21 cellular contexts compared by ENCODE assay signal in genomic region chr19:46147791-46148288, GRCh38. TPM values are rescaled to one million over a fixed set of nuclear protein-coding genes. Genes with fewer than 3 reads are reported as not detected.
A peak's percentile ranks its signal among the peaks of the same experiment; 100 is the strongest.
DNase-seq lines count a peak whose midpoint lies in the region; ATAC-seq, FAIRE-seq and TF ChIP-seq lines count a peak whose summit lies in the region.
"Had no signal": no experiment of that assay in that cellular context is flagged by ENCODE, and none has a peak within 500 bp of the region (broad histone marks: within the 10 kb centered on the region; RNA-seq: fewer than 3 reads in every experiment).

Gene IGFL2 (plus strand): TSS chr19:46148238. CDS start chr19:46148279, 41 bp downstream.

- H3K27me3 Mint-ChIP-seq in Caco-2 (ENCODE audit: insufficient read depth, unreplicated experiment) (no peaks in the 10 kb centered on the region), astrocyte (ENCODE audit: low read depth, unreplicated experiment) (peaks cover 7% of the 10 kb centered on the region), endothelial cell (ENCODE audit: unreplicated experiment) (no peaks in the 10 kb centered on the region)

- H3K4me1 ChIP-seq in Caco-2 (peaks cover 42% of the 10 kb centered on the region), HCT116 (ENCODE audit: control insufficient read depth in 1 of 2, insufficient read depth in 2 of 2, low read length in 2 of 2) (peaks cover 0 to 19% of the 10 kb centered on the region in 2 experiments; a peak in 2 of 4 replicates), astrocyte (ENCODE audit: insufficient read depth, low read length) (no peaks in the 10 kb centered on the region), left lung (peaks cover 0 to 3% of the 10 kb centered on the region in 2 donors)
- H3K4me1 ChIP-seq: BE2C, heart right ventricle, tibial artery had no signal

- no peak for TF ChIP-seq POLR2A in HCT116 (IDR thresholded peaks at IDR 0.05; ENCODE audit: borderline replicate concordance, extremely low read depth, insufficient read depth, insufficient read length)

- no peak for TF ChIP-seq RAD21 in HCT116 (IDR thresholded peaks at IDR 0.05; ENCODE audit: low read depth)

- H3K27ac ChIP-seq in HCT116 (ENCODE audit: low read depth, low read length) (no peak within 1 kb of the TSS), astrocyte (ENCODE audit: low read depth, low read length) (no peak within 1 kb of the TSS), left lung (no peak within 1 kb of the TSS)
- H3K27ac ChIP-seq: heart right ventricle, ovary, tibial artery had no signal

- peaks cover 45% of the 10 kb centered on the region for H3K4me1 Mint-ChIP-seq in Caco-2 (ENCODE audit: low read depth, unreplicated experiment)
- H3K4me1 Mint-ChIP-seq in astrocyte (ENCODE audit: low read depth, unreplicated experiment) = peaks cover 9% of the 10 kb centered on the region
- peaks cover 11% of the 10 kb centered on the region for H3K4me1 Mint-ChIP-seq in endothelial cell (ENCODE audit: unreplicated experiment)
- H3K4me1 Mint-ChIP-seq: activated B cell treated with CpG ODN at 0.5 μM for 24 hours, brain had no signal

- TF ChIP-seq CTCF in Caco-2 (IDR thresholded peaks at IDR 0.05; ENCODE audit: insufficient read depth in 1 of 2, low read depth in 1 of 2, low read length in 1 of 2, severe bottlenecking in 1 of 2, unreplicated experiment in 1 of 2) (no peak), HCT116 (IDR thresholded peaks at IDR 0.05 in 2 of 3, conservative IDR thresholded peaks at IDR 0.05 in 1 of 3; ENCODE audit: borderline replicate concordance in 1 of 3, insufficient read depth in 1 of 3, low read depth in 2 of 3, low read length in 2 of 3) (no peak), astrocyte (IDR thresholded peaks at IDR 0.05; ENCODE audit: insufficient read depth, low read depth, low read length) (no peak), left lung (IDR thresholded peaks at IDR 0.05) (no peak), endothelial cell (IDR thresholded peaks at IDR 0.05; ENCODE audit: unreplicated experiment) (no peak), GM13977 (IDR thresholded peaks at IDR 0.05; ENCODE audit: extremely low read depth, insufficient read depth, missing control alignments) (no peak)

- DNase-seq in Caco-2 (peak; percentile 76 to 83), HCT116 (ENCODE audit: low read depth, low spot score) (peak; percentile 15), astrocyte (ENCODE audit: low read depth) (peak; percentile 67), left lung (no peak), endothelial cell (ENCODE audit: low spot score) (no peak), GM13977 (ENCODE audit: low spot score) (no peak), EL (no peak)
- DNase-seq: activated B cell treated with CpG ODN at 0.5 μM for 24 hours, BE2C, heart right ventricle, Karpas-422, kidney glomerular epithelial cell, NCI-H1694, NCI-H69, ovary, tibial artery had no signal

- H3K36me3 ChIP-seq in Caco-2 (ENCODE audit: control insufficient read depth, insufficient read depth, low read length) (no peaks in the 10 kb centered on the region), HCT116 (ENCODE audit: control insufficient read depth in 1 of 2, insufficient read depth in 2 of 2, low read length in 2 of 2) (no peaks in the 10 kb centered on the region), astrocyte (ENCODE audit: insufficient read depth, low read length) (no peaks in the 10 kb centered on the region), left lung (no peaks in the 10 kb centered on the region)
- H3K36me3 ChIP-seq: BE2C, heart right ventricle, ovary, tibial artery had no signal

- RAD21 ChIA-PET in HCT116 (lab: Charles Lee; ENCODE audit: low non-redundant PET in 1 of 2, low total read pairs in 2 of 2, uncharacterized antibody in 2 of 2, unreplicated experiment in 2 of 2) = no interaction called here

- in situ Hi-C loops in GM13977 (cut with MboI; ENCODE audit: low pct_unique_long_range_greater_than_20kb, low sequenced_read_pairs, unreplicated experiment) = no loop called here

- POLR2A ChIA-PET in Caco-2 (lab: Charles Lee) (interaction anchor here (0.6 to 1.4 kb wide), 3 partner anchors 14 to 417 kb away, joined by 4 to 7 read pairs (median 5); partner anchors contain the start of gene FBXO46), HCT116 (lab: Charles Lee) (no interaction called here)

- H3K4me2 ChIP-seq in HCT116 (ENCODE audit: low read length) (peak within 1 kb of the TSS; percentile 39), astrocyte (ENCODE audit: low read length) (no peak within 1 kb of the TSS)

- CTCF ChIA-PET in Caco-2 (lab: Charles Lee) = interaction anchor here (0.5 to 1.8 kb wide), 10 partner anchors 41 to 131 kb away, joined by 3 to 8 read pairs (median 4); no protein-coding TSS in a partner anchor
- CTCF ChIA-PET in HCT116 (lab: Charles Lee) = no interaction called here

- H3K27ac Mint-ChIP-seq in Caco-2 (ENCODE audit: unreplicated experiment) = peak within 1 kb of the TSS; percentile 92
- no peak within 1 kb of the TSS for H3K27ac Mint-ChIP-seq in astrocyte (ENCODE audit: unreplicated experiment)
- no peak within 1 kb of the TSS for H3K27ac Mint-ChIP-seq in endothelial cell (ENCODE audit: unreplicated experiment)
- H3K27ac Mint-ChIP-seq: activated B cell treated with CpG ODN at 0.5 μM for 24 hours, brain had no signal

- ATAC-seq in HCT116 (peak; percentile 32; the same call in 1 of the 2 replicates), left lung (peak; percentile 82), GM18909 (IDR thresholded peaks at IDR 0.05; ENCODE audit: poor library complexity, unreplicated experiment) (no peak)
- ATAC-seq: heart right ventricle, Panc1 had no signal

- H3K4me3 Mint-ChIP-seq in Caco-2 (ENCODE audit: unreplicated experiment) (peak within 1 kb of the TSS; percentile 81), astrocyte (ENCODE audit: unreplicated experiment) (peak within 1 kb of the TSS; percentile 66), endothelial cell (ENCODE audit: unreplicated experiment) (no peak within 1 kb of the TSS)
- H3K4me3 Mint-ChIP-seq: activated B cell treated with CpG ODN at 0.5 μM for 24 hours, brain had no signal

- intact Hi-C loops in Caco-2 (cut with micrococcal nuclease; ENCODE audit: unreplicated experiment) (loop anchor here (5.0 kb wide), 2 partner anchors 39 to 119 kb away; no protein-coding TSS in a partner anchor), HCT116 (cut with micrococcal nuclease) (no loop called here), left lung (cut with DNase I) (no loop called here)

- H3K4me3 ChIP-seq in Caco-2 (ENCODE audit: low read depth, low read length) (peak within 1 kb of the TSS; percentile 11), HCT116 (replicated peaks in 1 of 2; ENCODE audit: low read depth in 1 of 2, low read length in 2 of 2) (no peak within 1 kb of the TSS), astrocyte (ENCODE audit: insufficient read depth, low read depth, low read length) (no peak within 1 kb of the TSS), left lung (no peak within 1 kb of the TSS)
- H3K4me3 ChIP-seq: heart right ventricle, ovary, tibial artery had no signal

- H3K9me2 ChIP-seq in HCT116 (ENCODE audit: insufficient read depth) = no peaks in the 10 kb centered on the region

- H3K9ac ChIP-seq in HCT116 (ENCODE audit: low read length) (no peak within 1 kb of the TSS), astrocyte (ENCODE audit: low read length) (no peak within 1 kb of the TSS)

- H2AFZ ChIP-seq in HCT116 (ENCODE audit: low read depth, low read length, poor library complexity, severe bottlenecking) (no peak within 1 kb of the TSS), astrocyte (ENCODE audit: low read depth, low read length) (no peak within 1 kb of the TSS)

- peaks cover 21% of the 10 kb centered on the region for H3K36me3 Mint-ChIP-seq in Caco-2 (ENCODE audit: insufficient read depth, unreplicated experiment)
- H3K36me3 Mint-ChIP-seq in astrocyte (ENCODE audit: low read depth, unreplicated experiment) = peaks cover 8% of the 10 kb centered on the region
- H3K36me3 Mint-ChIP-seq in endothelial cell (ENCODE audit: low read depth, unreplicated experiment) = no peaks in the 10 kb centered on the region
- H3K36me3 Mint-ChIP-seq: brain had no signal

- BruUV-seq in Caco-2 (replicated peaks; lab: Mats Ljungman, UMichigan) (no TSS peak), HCT116 (replicated peaks; lab: Mats Ljungman, UMichigan) (no TSS peak)

- no peaks in the 10 kb centered on the region for H4K20me1 ChIP-seq in HCT116 (ENCODE audit: insufficient read depth)
- H4K20me1 ChIP-seq in astrocyte (ENCODE audit: insufficient read depth, low read length) = no peaks in the 10 kb centered on the region

- no peaks in the 10 kb centered on the region for H3K79me2 ChIP-seq in HCT116 (ENCODE audit: insufficient read depth, low read length)
- H3K79me2 ChIP-seq in astrocyte (ENCODE audit: insufficient read depth, low read length) = no peaks in the 10 kb centered on the region

- H3K27me3 ChIP-seq in Caco-2 (replicated peaks; ENCODE audit: control insufficient read depth, insufficient read depth, low read length) = no peaks in the 10 kb centered on the region
- no peaks in the 10 kb centered on the region for H3K27me3 ChIP-seq in HCT116 (ENCODE audit: insufficient read depth, low read length)
- H3K27me3 ChIP-seq in astrocyte (ENCODE audit: insufficient read depth, low read length) = peaks cover 6% of the 10 kb centered on the region
- peaks cover 0 to 21% of the 10 kb centered on the region in 2 donors for H3K27me3 ChIP-seq in left lung
- H3K27me3 ChIP-seq: ovary, tibial artery had no signal

- FAIRE-seq in astrocyte (lab: Jason Lieb, UNC) = no peak
- FAIRE-seq: endothelial cell of umbilical vein had no signal

- H3K9me3 Mint-ChIP-seq in Caco-2 (ENCODE audit: unreplicated experiment) (peaks cover 45% of the 10 kb centered on the region), astrocyte (ENCODE audit: unreplicated experiment) (peaks cover 18% of the 10 kb centered on the region), endothelial cell (ENCODE audit: unreplicated experiment) (no peaks in the 10 kb centered on the region)
- H3K9me3 Mint-ChIP-seq: activated B cell treated with CpG ODN at 0.5 μM for 24 hours had no signal

- H3K9me3 ChIP-seq in Caco-2 (peaks cover 13% of the 10 kb centered on the region; the same call in 1 of the 2 replicates), HCT116 (ENCODE audit: control insufficient read depth in 1 of 2, insufficient read depth in 1 of 2, low read depth in 1 of 2, low read length in 2 of 2) (no peaks in the 10 kb centered on the region), astrocyte (ENCODE audit: insufficient read depth, low read depth, low read length) (no peaks in the 10 kb centered on the region), left lung (no peaks in the 10 kb centered on the region)
- H3K9me3 ChIP-seq: BE2C, heart right ventricle, ovary, tibial artery had no signal

RNA-seq across cellular contexts. Expression of gene IGFL2, which starts in this region (rescaled TPM):
- total RNA-seq in Caco-2 (2022) (57.7 and 64.7 TPM in 2 replicates), HCT116 (2021; ENCODE audit: unreplicated experiment) (not detected), astrocyte (9.8 and 11.3 TPM in 2 replicates), left lung (1 to 10 TPM in 1 of 2 donors, not detected in 1; 1.8 TPM), endothelial cell (ENCODE audit: unreplicated experiment) (not detected)
- polyA plus RNA-seq in HCT116 (2012) = 0.38 and 1.7 TPM in 2 replicates
- total RNA-seq: activated B cell treated with CpG ODN at 0.5 μM for 24 hours, endothelial cell of umbilical vein, mucosa of gallbladder had no signal
- polyA plus RNA-seq: endothelial cell of umbilical vein, heart right ventricle, ovary had no signal

Comparison
In these comparisons a context has a peak if more than half of its experiments do, and no peak if none do; other contexts are left out.
1. DNase-seq: peak in Caco-2 (2 of 2), HCT116 (single experiment) and astrocyte (single experiment); none in left lung (0 of 2), endothelial cell (single experiment), GM13977 (single experiment) and EL (single experiment).